In genomic region chr1:145281037-145281727, GRCh38 we compare ENCODE assay signal across 1 cellular context.
A peak's percentile ranks its signal among the peaks of the same experiment; 100 is the strongest.
TF ChIP-seq lines count a peak whose summit lies in the region.
"Not testable (repeated sequence)": the region's sequence is repeated elsewhere in the genome, so short reads cannot be mapped to it uniquely, and the experiment has no call there.

No MANE protein-coding gene starts in this region.

TF ChIP-seq in K562, 482 proteins besides CTCF, POLR2A, EP300 and RAD21 (continued from another document and continues in another):
- 0 out of 2 replicates have a peak, but pooled peaks have one; percentile 4 for TF ChIP-seq ATF3 (IDR thresholded peaks at IDR 0.05)
- peak; percentile 83 for TF ChIP-seq ATF3 (CRISPR knock-in tag; conservative IDR thresholded peaks at IDR 0.05)
- peak; percentile 57 for TF ChIP-seq CCNT2 (IDR thresholded peaks at IDR 0.05; ENCODE audit: borderline replicate concordance, extremely low read depth, insufficient read length, low read depth, low read length)
- TF ChIP-seq, protein P1, sequence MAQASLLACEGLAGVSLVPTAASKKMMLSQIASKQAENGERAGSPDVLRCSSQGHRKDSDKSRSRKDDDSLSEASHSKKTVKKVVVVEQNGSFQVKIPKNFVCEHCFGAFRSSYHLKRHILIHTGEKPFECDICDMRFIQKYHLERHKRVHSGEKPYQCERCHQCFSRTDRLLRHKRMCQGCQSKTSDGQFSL (CRISPR knock-in tag; IDR thresholded peaks at IDR 0.05) = peak; percentile 81
- TF ChIP-seq, protein P1 (tag; IDR thresholded peaks at IDR 0.05) = not testable (repeated sequence)
- peak; percentile 70; the same call in 1 of the 2 replicates for TF ChIP-seq XRCC5 (IDR thresholded peaks at IDR 0.05; ENCODE audit: low read depth, low read length)
- peak; percentile 100 for TF ChIP-seq ARHGAP35 (IDR thresholded peaks at IDR 0.05; ENCODE audit: partially characterized antibody)
- TF ChIP-seq ZNF830 (CRISPR knock-in tag; IDR thresholded peaks at IDR 0.05) = peak; percentile 99
- TF ChIP-seq ZNF551 (CRISPR knock-in tag; IDR thresholded peaks at IDR 0.05) = peak; percentile 98
- TF ChIP-seq, protein P2, sequence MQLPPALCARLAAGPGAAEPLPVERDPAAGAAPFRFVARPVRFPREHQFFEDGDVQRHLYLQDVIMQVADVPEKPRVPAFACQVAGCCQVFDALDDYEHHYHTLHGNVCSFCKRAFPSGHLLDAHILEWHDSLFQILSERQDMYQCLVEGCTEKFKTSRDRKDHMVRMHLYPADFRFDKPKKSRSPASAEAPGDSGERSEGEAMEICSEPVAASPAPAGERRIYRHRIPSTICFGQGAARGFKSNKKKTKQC (CRISPR knock-in tag; IDR thresholded peaks at IDR 0.05) = peak; percentile 82; the same call in 1 of the 2 replicates
- peak; percentile 94 for TF ChIP-seq E2F5 (CRISPR knock-in tag; IDR thresholded peaks at IDR 0.05)
- TF ChIP-seq KDM5B (IDR thresholded peaks at IDR 0.05; ENCODE audit: insufficient replicate concordance, low read depth, low read length) = peak; percentile 94
- TF ChIP-seq ZFP30 (CRISPR knock-in tag; IDR thresholded peaks at IDR 0.05; ENCODE audit: borderline replicate concordance) = peak; percentile 95; the same call in 1 of the 2 replicates
- peak; percentile 90 for TF ChIP-seq ZNF23 (CRISPR knock-in tag; IDR thresholded peaks at IDR 0.05)
- peak; percentile 71 for TF ChIP-seq RB1 (IDR thresholded peaks at IDR 0.05; ENCODE audit: low read depth)
- peak; percentile 72 for TF ChIP-seq PHB2 (IDR thresholded peaks at IDR 0.05; ENCODE audit: low read depth)
- peak; percentile 90 for TF ChIP-seq ZNF354B (CRISPR knock-in tag; IDR thresholded peaks at IDR 0.05)
- peak; percentile 96 for TF ChIP-seq TAF9B (IDR thresholded peaks at IDR 0.05; ENCODE audit: partially characterized antibody)
- peak; percentile 61 for TF ChIP-seq NR2C1 (IDR thresholded peaks at IDR 0.05)
- peak; percentile 73 for TF ChIP-seq NR2C1 (tag; IDR thresholded peaks at IDR 0.05)
- TF ChIP-seq TRIM24 (IDR thresholded peaks at IDR 0.05) = peak; percentile 45 to 85
- peak; percentile 97 for TF ChIP-seq ZNF444 (CRISPR knock-in tag; IDR thresholded peaks at IDR 0.05)
- TF ChIP-seq ZNF436 (CRISPR knock-in tag; IDR thresholded peaks at IDR 0.05) = peak; percentile 98
- TF ChIP-seq ARID1B (IDR thresholded peaks at IDR 0.05) = peak; percentile 77
- TF ChIP-seq ZNF174 (CRISPR knock-in tag; IDR thresholded peaks at IDR 0.05) = peak; percentile 90; the same call in 1 of the 2 replicates
- peak; percentile 72 for TF ChIP-seq SMAD4 (CRISPR knock-in tag; conservative IDR thresholded peaks at IDR 0.05)
- TF ChIP-seq RBFOX2 (IDR thresholded peaks at IDR 0.05; ENCODE audit: low read depth, low read length) = peak; percentile 86
- peak; percentile 71 for TF ChIP-seq ZNF134 (CRISPR knock-in tag; conservative IDR thresholded peaks at IDR 0.05)
- peak; percentile 90 for TF ChIP-seq NFIC (IDR thresholded peaks at IDR 0.05)
- peak; percentile 97 for TF ChIP-seq ETV1 (tag; conservative IDR thresholded peaks at IDR 0.05; ENCODE audit: low read depth)
- peak; percentile 99 for TF ChIP-seq RNF2 (IDR thresholded peaks at IDR 0.05)
- peak; percentile 100 for TF ChIP-seq RUNX1 (IDR thresholded peaks at IDR 0.05; ENCODE audit: low read depth)
- peak; percentile 91 for TF ChIP-seq E2F3 (CRISPR knock-in tag; IDR thresholded peaks at IDR 0.05)
- peak; percentile 78; the same call in 1 of the 2 replicates for TF ChIP-seq TARDBP (IDR thresholded peaks at IDR 0.05)
- peak; percentile 68 for TF ChIP-seq NELFE (IDR thresholded peaks at IDR 0.05; ENCODE audit: insufficient read depth, insufficient read length)
- TF ChIP-seq TBL1XR1 (IDR thresholded peaks at IDR 0.05; ENCODE audit: low read length in 2 of 2) = peak; percentile 92 to 95
- peak; percentile 100 for TF ChIP-seq THRB (CRISPR knock-in tag; conservative IDR thresholded peaks at IDR 0.05)
- peak; percentile 54 for TF ChIP-seq TFAP4 (CRISPR knock-in tag; IDR thresholded peaks at IDR 0.05; ENCODE audit: borderline replicate concordance)
- TF ChIP-seq, protein P3, sequence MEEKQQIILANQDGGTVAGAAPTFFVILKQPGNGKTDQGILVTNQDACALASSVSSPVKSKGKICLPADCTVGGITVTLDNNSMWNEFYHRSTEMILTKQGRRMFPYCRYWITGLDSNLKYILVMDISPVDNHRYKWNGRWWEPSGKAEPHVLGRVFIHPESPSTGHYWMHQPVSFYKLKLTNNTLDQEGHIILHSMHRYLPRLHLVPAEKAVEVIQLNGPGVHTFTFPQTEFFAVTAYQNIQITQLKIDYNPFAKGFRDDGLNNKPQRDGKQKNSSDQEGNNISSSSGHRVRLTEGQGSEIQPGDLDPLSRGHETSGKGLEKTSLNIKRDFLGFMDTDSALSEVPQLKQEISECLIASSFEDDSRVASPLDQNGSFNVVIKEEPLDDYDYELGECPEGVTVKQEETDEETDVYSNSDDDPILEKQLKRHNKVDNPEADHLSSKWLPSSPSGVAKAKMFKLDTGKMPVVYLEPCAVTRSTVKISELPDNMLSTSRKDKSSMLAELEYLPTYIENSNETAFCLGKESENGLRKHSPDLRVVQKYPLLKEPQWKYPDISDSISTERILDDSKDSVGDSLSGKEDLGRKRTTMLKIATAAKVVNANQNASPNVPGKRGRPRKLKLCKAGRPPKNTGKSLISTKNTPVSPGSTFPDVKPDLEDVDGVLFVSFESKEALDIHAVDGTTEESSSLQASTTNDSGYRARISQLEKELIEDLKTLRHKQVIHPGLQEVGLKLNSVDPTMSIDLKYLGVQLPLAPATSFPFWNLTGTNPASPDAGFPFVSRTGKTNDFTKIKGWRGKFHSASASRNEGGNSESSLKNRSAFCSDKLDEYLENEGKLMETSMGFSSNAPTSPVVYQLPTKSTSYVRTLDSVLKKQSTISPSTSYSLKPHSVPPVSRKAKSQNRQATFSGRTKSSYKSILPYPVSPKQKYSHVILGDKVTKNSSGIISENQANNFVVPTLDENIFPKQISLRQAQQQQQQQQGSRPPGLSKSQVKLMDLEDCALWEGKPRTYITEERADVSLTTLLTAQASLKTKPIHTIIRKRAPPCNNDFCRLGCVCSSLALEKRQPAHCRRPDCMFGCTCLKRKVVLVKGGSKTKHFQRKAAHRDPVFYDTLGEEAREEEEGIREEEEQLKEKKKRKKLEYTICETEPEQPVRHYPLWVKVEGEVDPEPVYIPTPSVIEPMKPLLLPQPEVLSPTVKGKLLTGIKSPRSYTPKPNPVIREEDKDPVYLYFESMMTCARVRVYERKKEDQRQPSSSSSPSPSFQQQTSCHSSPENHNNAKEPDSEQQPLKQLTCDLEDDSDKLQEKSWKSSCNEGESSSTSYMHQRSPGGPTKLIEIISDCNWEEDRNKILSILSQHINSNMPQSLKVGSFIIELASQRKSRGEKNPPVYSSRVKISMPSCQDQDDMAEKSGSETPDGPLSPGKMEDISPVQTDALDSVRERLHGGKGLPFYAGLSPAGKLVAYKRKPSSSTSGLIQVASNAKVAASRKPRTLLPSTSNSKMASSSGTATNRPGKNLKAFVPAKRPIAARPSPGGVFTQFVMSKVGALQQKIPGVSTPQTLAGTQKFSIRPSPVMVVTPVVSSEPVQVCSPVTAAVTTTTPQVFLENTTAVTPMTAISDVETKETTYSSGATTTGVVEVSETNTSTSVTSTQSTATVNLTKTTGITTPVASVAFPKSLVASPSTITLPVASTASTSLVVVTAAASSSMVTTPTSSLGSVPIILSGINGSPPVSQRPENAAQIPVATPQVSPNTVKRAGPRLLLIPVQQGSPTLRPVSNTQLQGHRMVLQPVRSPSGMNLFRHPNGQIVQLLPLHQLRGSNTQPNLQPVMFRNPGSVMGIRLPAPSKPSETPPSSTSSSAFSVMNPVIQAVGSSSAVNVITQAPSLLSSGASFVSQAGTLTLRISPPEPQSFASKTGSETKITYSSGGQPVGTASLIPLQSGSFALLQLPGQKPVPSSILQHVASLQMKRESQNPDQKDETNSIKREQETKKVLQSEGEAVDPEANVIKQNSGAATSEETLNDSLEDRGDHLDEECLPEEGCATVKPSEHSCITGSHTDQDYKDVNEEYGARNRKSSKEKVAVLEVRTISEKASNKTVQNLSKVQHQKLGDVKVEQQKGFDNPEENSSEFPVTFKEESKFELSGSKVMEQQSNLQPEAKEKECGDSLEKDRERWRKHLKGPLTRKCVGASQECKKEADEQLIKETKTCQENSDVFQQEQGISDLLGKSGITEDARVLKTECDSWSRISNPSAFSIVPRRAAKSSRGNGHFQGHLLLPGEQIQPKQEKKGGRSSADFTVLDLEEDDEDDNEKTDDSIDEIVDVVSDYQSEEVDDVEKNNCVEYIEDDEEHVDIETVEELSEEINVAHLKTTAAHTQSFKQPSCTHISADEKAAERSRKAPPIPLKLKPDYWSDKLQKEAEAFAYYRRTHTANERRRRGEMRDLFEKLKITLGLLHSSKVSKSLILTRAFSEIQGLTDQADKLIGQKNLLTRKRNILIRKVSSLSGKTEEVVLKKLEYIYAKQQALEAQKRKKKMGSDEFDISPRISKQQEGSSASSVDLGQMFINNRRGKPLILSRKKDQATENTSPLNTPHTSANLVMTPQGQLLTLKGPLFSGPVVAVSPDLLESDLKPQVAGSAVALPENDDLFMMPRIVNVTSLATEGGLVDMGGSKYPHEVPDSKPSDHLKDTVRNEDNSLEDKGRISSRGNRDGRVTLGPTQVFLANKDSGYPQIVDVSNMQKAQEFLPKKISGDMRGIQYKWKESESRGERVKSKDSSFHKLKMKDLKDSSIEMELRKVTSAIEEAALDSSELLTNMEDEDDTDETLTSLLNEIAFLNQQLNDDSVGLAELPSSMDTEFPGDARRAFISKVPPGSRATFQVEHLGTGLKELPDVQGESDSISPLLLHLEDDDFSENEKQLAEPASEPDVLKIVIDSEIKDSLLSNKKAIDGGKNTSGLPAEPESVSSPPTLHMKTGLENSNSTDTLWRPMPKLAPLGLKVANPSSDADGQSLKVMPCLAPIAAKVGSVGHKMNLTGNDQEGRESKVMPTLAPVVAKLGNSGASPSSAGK (IDR thresholded peaks at IDR 0.05) = peak; percentile 36
- TF ChIP-seq ZC3H4 (CRISPR knock-in tag; IDR thresholded peaks at IDR 0.05; ENCODE audit: borderline replicate concordance) = peak; percentile 98
- TF ChIP-seq ESRRA (IDR thresholded peaks at IDR 0.05; ENCODE audit: borderline replicate concordance, low read depth) = peak; percentile 67; the same call in 1 of the 2 replicates
- peak; percentile 82 for TF ChIP-seq CTBP1 (IDR thresholded peaks at IDR 0.05; ENCODE audit: borderline replicate concordance)
- TF ChIP-seq ESRRB (CRISPR knock-in tag; IDR thresholded peaks at IDR 0.05; ENCODE audit: borderline replicate concordance) = peak; percentile 98
- TF ChIP-seq SMARCE1 (IDR thresholded peaks at IDR 0.05) = peak; percentile 39; the same call in 1 of the 2 replicates
- TF ChIP-seq ZBTB26 (CRISPR knock-in tag; IDR thresholded peaks at IDR 0.05) = peak; percentile 100
- peak; percentile 100 for TF ChIP-seq CBX1 (IDR thresholded peaks at IDR 0.05; ENCODE audit: low read depth)
- peak; percentile 94 to 97 for TF ChIP-seq NONO (IDR thresholded peaks at IDR 0.05; ENCODE audit: low read depth in 2 of 2, low read length in 1 of 2)
- peak; percentile 90 for TF ChIP-seq NUFIP1 (IDR thresholded peaks at IDR 0.05; ENCODE audit: partially characterized antibody)
- TF ChIP-seq ZNF586 (CRISPR knock-in tag; conservative IDR thresholded peaks at IDR 0.05) = peak; percentile 97
- TF ChIP-seq, protein P4, sequence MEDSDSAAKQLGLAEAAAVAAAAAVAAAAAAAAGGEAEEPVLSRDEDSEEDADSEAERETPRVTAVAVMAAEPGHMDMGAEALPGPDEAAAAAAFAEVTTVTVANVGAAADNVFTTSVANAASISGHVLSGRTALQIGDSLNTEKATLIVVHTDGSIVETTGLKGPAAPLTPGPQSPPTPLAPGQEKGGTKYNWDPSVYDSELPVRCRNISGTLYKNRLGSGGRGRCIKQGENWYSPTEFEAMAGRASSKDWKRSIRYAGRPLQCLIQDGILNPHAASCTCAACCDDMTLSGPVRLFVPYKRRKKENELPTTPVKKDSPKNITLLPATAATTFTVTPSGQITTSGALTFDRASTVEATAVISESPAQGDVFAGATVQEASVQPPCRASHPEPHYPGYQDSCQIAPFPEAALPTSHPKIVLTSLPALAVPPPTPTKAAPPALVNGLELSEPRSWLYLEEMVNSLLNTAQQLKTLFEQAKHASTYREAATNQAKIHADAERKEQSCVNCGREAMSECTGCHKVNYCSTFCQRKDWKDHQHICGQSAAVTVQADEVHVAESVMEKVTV (CRISPR knock-in tag; IDR thresholded peaks at IDR 0.05) = peak; percentile 96
